Comparison of ENCODE assay signal across 8 cellular contexts in genomic region chr6:170279977-170280688, GRCh38. TPM values are rescaled to one million over a fixed set of nuclear protein-coding genes. Genes with fewer than 3 reads are reported as not detected.
DNase-seq lines count a peak whose midpoint lies in the region; ATAC-seq and TF ChIP-seq lines count a peak whose summit lies in the region.

No MANE protein-coding gene starts in this region.

- 55% methylated on average over 36 of the region's 36 CpGs for WGBS in liver
- WGBS in upper lobe of left lung, 2 donors = 55 to 73% methylated on average over 28 to 31 of the region's 36 CpGs

- no peak overlapping the region for H3K9ac ChIP-seq in liver (ENCODE audit: low read depth in 1 of 2, low read length in 2 of 2)

- peak overlapping the region; percentile 37 to 46 for H3K27ac ChIP-seq in liver (ENCODE audit: low read depth in 1 of 2, low read length in 2 of 2)
- peak overlapping the region in 3 of 4 donors; percentile 12 to 52 (median 36) for H3K27ac ChIP-seq in upper lobe of left lung

- ATAC-seq in HG02852 (IDR thresholded peaks at IDR 0.05; ENCODE audit: unreplicated experiment) (peak; percentile 75), upper lobe of left lung (ENCODE audit: low FRiP score in 2 of 2) (peak; percentile 86 to 89), GM21390 (IDR thresholded peaks at IDR 0.05; ENCODE audit: unreplicated experiment) (no peak)

- TF ChIP-seq CTCF in astrocyte of the cerebellum (IDR thresholded peaks at IDR 0.05; ENCODE audit: low read depth, low read length, missing control alignments) (no peak), liver (IDR thresholded peaks at IDR 0.05; ENCODE audit: low read depth, low read length, missing input control) (no peak), upper lobe of left lung (IDR thresholded peaks at IDR 0.05) (no peak)

- H3K4me1 ChIP-seq in liver (ENCODE audit: control insufficient read depth in 4 of 4, insufficient read depth in 4 of 4, low read length in 3 of 4) = peaks cover 0 to 13% (median 6%) of the 10 kb centered on the region in 4 donors
- peaks cover 6 to 24% (median 15%) of the 10 kb centered on the region in 4 donors for H3K4me1 ChIP-seq in upper lobe of left lung

- in situ Hi-C loops in G401 (cut with HindIII; ENCODE audit: low sequenced_read_pairs) (no loop called here), astrocyte of the cerebellum (cut with HindIII; ENCODE audit: low sequenced_read_pairs) (no loop called here)

- DNase-seq in G401 (ENCODE audit: low spot score) = peak; percentile 32
- DNase-seq in NCI-H2227 treated with DMSO at 0.1 percent for 48 hours (lab: John Stamatoyannopoulos, UW) = peak; percentile 46
- no peak for DNase-seq in astrocyte of the cerebellum (ENCODE audit: low read depth)
- DNase-seq in upper lobe of left lung = peak; percentile 61 to 92
- no peak for DNase-seq in T1000 (lab: John Stamatoyannopoulos, UW)

- no peaks in the 10 kb centered on the region for H3K9me3 ChIP-seq in liver (ENCODE audit: control insufficient read depth in 4 of 4, low read length in 3 of 4)
- no peaks in the 10 kb centered on the region for H3K9me3 ChIP-seq in upper lobe of left lung

- H3K27me3 ChIP-seq in liver (ENCODE audit: control insufficient read depth in 4 of 4, insufficient read depth in 4 of 4, low read length in 3 of 4) (peaks cover 0 to 2% (median 0%) of the 10 kb centered on the region in 4 donors), upper lobe of left lung (no peaks in the 10 kb centered on the region)

- TF ChIP-seq POLR2A in upper lobe of left lung (IDR thresholded peaks at IDR 0.05) = peak in 1 of 4 donors; percentile 24

- peak overlapping the region; percentile 7 for H3K4me3 ChIP-seq in astrocyte of the cerebellum (ENCODE audit: low read depth, low read length)
- no peak overlapping the region for H3K4me3 ChIP-seq in liver (ENCODE audit: low read depth in 1 of 3, low read length in 3 of 3)
- peak overlapping the region in 3 of 4 donors; percentile 26 to 35 (median 26) for H3K4me3 ChIP-seq in upper lobe of left lung

- TF ChIP-seq EP300 in upper lobe of left lung (IDR thresholded peaks at IDR 0.05) = no peak

- peaks cover 0 to 2% (median 0%) of the 10 kb centered on the region in 4 donors for H3K36me3 ChIP-seq in liver (ENCODE audit: control insufficient read depth in 4 of 4, insufficient read depth in 3 of 4, low read depth in 1 of 4, low read length in 3 of 4)
- H3K36me3 ChIP-seq in upper lobe of left lung = peaks cover 0 to 33% (median 10%) of the 10 kb centered on the region in 4 donors

- TF ChIP-seq RAD21 in liver (IDR thresholded peaks at IDR 0.05) = peak in 1 of 2 donors; percentile 13

TF ChIP-seq in liver, 16 proteins besides CTCF, POLR2A, EP300 and RAD21:
- TF ChIP-seq HNF4A (conservative IDR thresholded peaks at IDR 0.05) (no peak), SP1 (IDR thresholded peaks at IDR 0.05) (peak; percentile 50), RXRA (IDR thresholded peaks at IDR 0.05) (peak; percentile 61 to 74), NR2F2 (IDR thresholded peaks at IDR 0.05) (peak; percentile 95)

RNA-seq across cellular contexts. Expression of gene DLL1, which starts 10.7 kb away (rescaled TPM):
- 0.18 and 0.51 TPM in 2 replicates for total RNA-seq in G401 (2014; rRNA removed; shearing (Covaris generic))
- 1 to 10 TPM; 1.8 to 2.3 TPM for total RNA-seq in liver
- polyA plus RNA-seq in liver = 1 to 10 TPM; 1.0 to 1.5 TPM
- total RNA-seq in upper lobe of left lung = 10 to 100 TPM in 3 of 6 donors, 1 to 10 TPM in 3; 3.8 to 20.1 (median 10.2) TPM

RNA-seq across cellular contexts. Expression of gene FAM120B, which starts 26.4 kb away (rescaled TPM):
- 9.4 and 12.5 TPM in 2 replicates for total RNA-seq in G401 (2014; rRNA removed; shearing (Covaris generic))
- 10 to 100 TPM; 10.5 to 11.1 TPM for total RNA-seq in liver
- 1 to 10 TPM; 6.0 to 7.7 TPM for polyA plus RNA-seq in liver
- total RNA-seq in upper lobe of left lung = 10 to 100 TPM; 20.1 to 51.3 (median 28.3) TPM

Comparison
In these comparisons a context has a peak if more than half of its experiments do, and no peak if none do; other contexts are left out.
1. DNase-seq: peak in G401 (single experiment), NCI-H2227 treated with DMSO at 0.1 percent for 48 hours (single experiment) and upper lobe of left lung (2 of 2); none in astrocyte of the cerebellum (single experiment) and T1000 (single experiment).
2. H3K4me3 ChIP-seq: peak in astrocyte of the cerebellum (single experiment) and upper lobe of left lung (3 of 4); none in liver (0 of 3).